Comparison of ENCODE assay signal across 8 cellular contexts in the genomic region with DNA sequence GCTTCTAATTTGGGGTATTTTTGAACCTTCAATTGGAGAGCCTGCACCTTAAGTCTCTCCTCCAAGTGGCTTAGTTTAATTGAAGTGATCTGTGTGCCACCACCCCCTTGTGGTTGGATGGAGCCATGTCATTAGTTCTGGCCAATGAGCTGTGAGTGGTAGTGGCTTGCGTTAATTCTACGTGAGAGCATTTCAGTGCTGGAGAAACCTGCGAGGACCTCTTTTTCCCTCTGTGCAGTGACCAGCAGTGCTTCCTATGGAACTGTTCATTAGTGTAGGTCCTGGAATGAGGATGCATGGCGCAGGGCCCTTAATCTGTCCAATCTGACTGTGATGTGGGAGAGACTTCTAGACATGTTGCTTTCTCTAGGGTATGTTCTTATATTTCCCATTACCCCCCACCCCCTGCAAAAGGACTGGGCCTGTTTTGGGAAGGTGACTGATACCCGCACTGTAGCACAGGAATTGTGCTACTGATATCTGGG. TPM values are rescaled to one million over a fixed set of nuclear protein-coding genes. Genes with fewer than 3 reads are reported as not detected.
A peak's percentile ranks its signal among the peaks of the same experiment; 100 is the strongest.
DNase-seq lines count a peak whose midpoint lies in the region; ATAC-seq and TF ChIP-seq lines count a peak whose summit lies in the region.

No MANE protein-coding gene starts in this region.

- H3K9me3 Mint-ChIP-seq in activated CD8-positive, alpha-beta T cell treated with anti-CD3 and anti-CD28 coated beads for 36 hours: no peaks in the 10 kb centered on the region
- no peaks in the 10 kb centered on the region for H3K9me3 Mint-ChIP-seq in naive thymus-derived CD8-positive, alpha-beta T cell

- H3K4me3 Mint-ChIP-seq in activated CD8-positive, alpha-beta T cell treated with anti-CD3 and anti-CD28 coated beads for 36 hours: peak overlapping the region; percentile 83
- peak overlapping the region in 4 of 10 donors; percentile 10 to 42 (median 14) for H3K4me3 Mint-ChIP-seq in naive thymus-derived CD8-positive, alpha-beta T cell

- DNase-seq in C1 segment of cervical spinal cord (lab: John Stamatoyannopoulos, UW) (peak in 9 of 14 donors; percentile 21 to 49 (median 35)), NCI-H774 (lab: John Stamatoyannopoulos, UW) (peak; percentile 14), epithelial cell of esophagus (ENCODE audit: low read depth) (peak; percentile 76), stromal cell of bone marrow (ENCODE audit: low read depth) (peak; percentile 47)
- DNase-seq in activated CD8-positive, alpha-beta T cell treated with anti-CD3 and anti-CD28 coated beads for 36 hours: peak; percentile 78
- DNase-seq in naive thymus-derived CD8-positive, alpha-beta T cell: peak; percentile 33 to 80 (median 66)

- intact Hi-C loops in activated CD8-positive, alpha-beta T cell treated with anti-CD3 and anti-CD28 coated beads for 36 hours (cut with micrococcal nuclease): loop anchor here (1.0 to 10.0 kb wide), 2 partner anchors 32 to 55 kb away; a partner anchor contains a TSS

- ATAC-seq in GM18873 (IDR thresholded peaks at IDR 0.05; ENCODE audit: low FRiP score, unreplicated experiment) (peak; percentile 36), HG03175 (IDR thresholded peaks at IDR 0.05; ENCODE audit: unreplicated experiment) (peak; percentile 53)
- peak; percentile 48 for ATAC-seq in activated CD8-positive, alpha-beta T cell treated with anti-CD3 and anti-CD28 coated beads for 36 hours
- ATAC-seq in naive thymus-derived CD8-positive, alpha-beta T cell: peak; percentile 58

- H3K4me3 ChIP-seq in epithelial cell of esophagus (ENCODE audit: low read length): no peak overlapping the region

- CTCF ChIA-PET in activated CD8-positive, alpha-beta T cell treated with anti-CD3 and anti-CD28 coated beads for 36 hours (lab: Charles Lee): interaction anchor here (0.8 to 4.2 kb wide), 13 partner anchors 9 to 112 kb away, joined by 3 to 345 read pairs (median 15); no protein-coding TSS in a partner anchor

- no peaks in the 10 kb centered on the region for H3K27me3 Mint-ChIP-seq in activated CD8-positive, alpha-beta T cell treated with anti-CD3 and anti-CD28 coated beads for 36 hours
- H3K27me3 Mint-ChIP-seq in naive thymus-derived CD8-positive, alpha-beta T cell: no peaks in the 10 kb centered on the region

- peaks cover 26% of the 10 kb centered on the region for H3K4me1 Mint-ChIP-seq in activated CD8-positive, alpha-beta T cell treated with anti-CD3 and anti-CD28 coated beads for 36 hours (ENCODE audit: low read depth)
- H3K4me1 Mint-ChIP-seq in naive thymus-derived CD8-positive, alpha-beta T cell: peaks cover 14 to 32% (median 27%) of the 10 kb centered on the region in 4 donors

- POLR2A ChIA-PET in activated CD8-positive, alpha-beta T cell treated with anti-CD3 and anti-CD28 coated beads for 36 hours (lab: Charles Lee): interaction anchor here (0.6 to 4.2 kb wide), 3 partner anchors 20 to 43 kb away, joined by 3 to 46 read pairs (median 6); no protein-coding TSS in a partner anchor
- POLR2A ChIA-PET in naive thymus-derived CD8-positive, alpha-beta T cell (lab: Charles Lee): interaction anchor here (0.6 to 1.7 kb wide), 7 partner anchors 10 to 124 kb away, joined by 3 to 8 read pairs (median 4); a partner anchor contains a TSS

- peak; percentile 74 for TF ChIP-seq CTCF in activated CD8-positive, alpha-beta T cell treated with anti-CD3 and anti-CD28 coated beads for 36 hours (IDR thresholded peaks at IDR 0.05)
- peak; percentile 79 for TF ChIP-seq CTCF in epithelial cell of esophagus (IDR thresholded peaks at IDR 0.05; ENCODE audit: insufficient read depth, low read depth, low read length, missing control alignments)

- H3K36me3 Mint-ChIP-seq in activated CD8-positive, alpha-beta T cell treated with anti-CD3 and anti-CD28 coated beads for 36 hours (ENCODE audit: low read depth): peaks cover 60% of the 10 kb centered on the region
- H3K36me3 Mint-ChIP-seq in naive thymus-derived CD8-positive, alpha-beta T cell: peaks cover 0 to under 1% (median 0%) of the 10 kb centered on the region in 3 donors

- peak overlapping the region; percentile 89 for H3K27ac Mint-ChIP-seq in activated CD8-positive, alpha-beta T cell treated with anti-CD3 and anti-CD28 coated beads for 36 hours
- H3K27ac Mint-ChIP-seq in naive thymus-derived CD8-positive, alpha-beta T cell: peak overlapping the region in 6 of 10 donors; percentile 3 to 70 (median 42)

RNA-seq across cellular contexts. Expression of a gene that starts 3.8 kb away (rescaled TPM):
- 100 to 1,000 TPM; 344 to 362 TPM for total RNA-seq in activated CD8-positive, alpha-beta T cell treated with anti-CD3 and anti-CD28 coated beads for 36 hours
- 1 to 10 TPM; 3.4 to 3.8 TPM for total RNA-seq in naive thymus-derived CD8-positive, alpha-beta T cell
- 1 to 10 TPM; 2.9 to 3.4 (median 3.2) TPM for polyA plus RNA-seq in naive thymus-derived CD8-positive, alpha-beta T cell

RNA-seq across cellular contexts. Expression of a gene that starts 17.1 kb away (rescaled TPM):
- total RNA-seq in activated CD8-positive, alpha-beta T cell treated with anti-CD3 and anti-CD28 coated beads for 36 hours: 10 to 100 TPM; 38.9 to 45.6 TPM
- total RNA-seq in naive thymus-derived CD8-positive, alpha-beta T cell: 10 to 100 TPM; 29.2 to 38.0 TPM
- 10 to 100 TPM; 11.5 to 28.7 (median 21.3) TPM for polyA plus RNA-seq in naive thymus-derived CD8-positive, alpha-beta T cell

RNA-seq across cellular contexts. Expression of a gene that starts 49.7 kb away (rescaled TPM):
- 10 to 100 TPM; 60.5 to 68.1 TPM for total RNA-seq in activated CD8-positive, alpha-beta T cell treated with anti-CD3 and anti-CD28 coated beads for 36 hours
- total RNA-seq in naive thymus-derived CD8-positive, alpha-beta T cell: 10 to 100 TPM; 36.9 to 45.0 TPM
- 10 to 100 TPM; 30.2 to 39.5 (median 32.9) TPM for polyA plus RNA-seq in naive thymus-derived CD8-positive, alpha-beta T cell

Comparison
In these comparisons a context has a peak if more than half of its experiments do, and no peak if none do; other contexts are left out.
1. DNase-seq: peak in every context shown above with its lines; median percentile 78 in activated CD8-positive, alpha-beta T cell treated with anti-CD3 and anti-CD28 coated beads for 36 hours; 76 in epithelial cell of esophagus; 66 in naive thymus-derived CD8-positive, alpha-beta T cell; 47 in stromal cell of bone marrow; 35 in C1 segment of cervical spinal cord; 14 in NCI-H774.
2. RNA of a gene that starts 3.8 kb away (total RNA-seq): 344 to 362 TPM in activated CD8-positive, alpha-beta T cell treated with anti-CD3 and anti-CD28 coated beads for 36 hours; 3.4 to 3.8 TPM in naive thymus-derived CD8-positive, alpha-beta T cell; every median in the first group is over 10 times any median in the second.
3. Peak in every context shown above with its lines, with median percentiles within 50 percentile points of each other: ATAC-seq.